Comparison of ENCODE assay signal across 8 cellular contexts in the genomic region with DNA sequence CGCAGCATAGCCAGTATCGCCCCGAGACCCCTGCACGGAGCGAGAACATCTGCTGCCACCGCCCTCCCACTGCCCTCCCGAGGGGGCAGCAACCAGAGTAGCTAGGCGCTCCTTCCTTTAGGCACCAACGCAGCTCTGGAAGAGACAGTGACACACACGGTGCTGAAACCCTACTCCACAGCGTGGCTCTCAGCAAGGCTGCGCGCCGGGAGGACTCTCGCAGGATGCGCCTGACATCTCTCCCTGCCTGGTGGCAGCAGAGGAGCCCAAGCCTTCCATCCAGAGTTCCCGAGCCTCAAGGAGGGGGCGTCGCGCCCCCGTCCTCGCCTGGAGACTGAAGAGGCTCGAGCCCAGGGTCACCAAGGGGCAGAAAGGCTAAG. TPM values are rescaled to one million over a fixed set of nuclear protein-coding genes. Genes with fewer than 3 reads are reported as not detected.
DNase-seq lines count a peak whose midpoint lies in the region; ATAC-seq and TF ChIP-seq lines count a peak whose summit lies in the region.

No MANE protein-coding gene starts in this region.

- TF ChIP-seq EP300 in sigmoid colon (IDR thresholded peaks at IDR 0.05): no peak

- H3K27ac ChIP-seq in sigmoid colon: peak overlapping the region in 3 of 4 donors; percentile 56 to 66 (median 59)

- peaks cover 0 to 45% (median 38%) of the 10 kb centered on the region in 4 donors for H3K4me1 ChIP-seq in sigmoid colon

- H3K4me1 Mint-ChIP-seq in T-helper 17 cell (peaks cover 44% of the 10 kb centered on the region), glutamatergic neuron (ENCODE audit: low read depth, unreplicated experiment) (peaks cover 33% of the 10 kb centered on the region)

- no peaks in the 10 kb centered on the region for H3K27me3 Mint-ChIP-seq in T-helper 17 cell
- H3K27me3 Mint-ChIP-seq in glutamatergic neuron (ENCODE audit: unreplicated experiment): peaks cover 7% of the 10 kb centered on the region

- H3K27ac Mint-ChIP-seq in T-helper 17 cell (no peak overlapping the region), glutamatergic neuron (ENCODE audit: unreplicated experiment) (peak overlapping the region; percentile 55)

- WGBS in sigmoid colon, 2 donors: 74 to 75% methylated on average over 23 of the region's 23 CpGs

- H3K36me3 Mint-ChIP-seq in T-helper 17 cell (ENCODE audit: low read depth) (no peaks in the 10 kb centered on the region), glutamatergic neuron (ENCODE audit: unreplicated experiment) (no peaks in the 10 kb centered on the region)

- no peaks in the 10 kb centered on the region for H3K27me3 ChIP-seq in sigmoid colon

- H3K9me3 ChIP-seq in T-helper 17 cell (ENCODE audit: control insufficient read depth, low read length, poor library complexity, severe bottlenecking) (no peaks in the 10 kb centered on the region), sigmoid colon (no peaks in the 10 kb centered on the region)

- H3K36me3 ChIP-seq in sigmoid colon: no peaks in the 10 kb centered on the region

- DNase-seq in HFF-Myc (ENCODE audit: extremely low read depth, low read depth): no peak
- no peak for DNase-seq in T-helper 17 cell
- DNase-seq in glutamatergic neuron: peak; percentile 68
- DNase-seq in sigmoid colon: no peak
- DNase-seq in stimulated activated CD4-positive, alpha-beta T cell treated with anti-CD3 and anti-CD28 coated beads, Interleukin-4, amount 100 ng/mL, for 24 hours: no peak
- DNase-seq in KBM-7: no peak
- DNase-seq in NOMO-1 treated with dmso at 0.1 percent for 144 hours (lab: John Stamatoyannopoulos, UW; ENCODE audit: unreplicated experiment): no peak

- TF ChIP-seq CTCF in HFF-Myc (IDR thresholded peaks at IDR 0.05; ENCODE audit: low read depth, low read length, missing control alignments) (no peak), glutamatergic neuron (IDR thresholded peaks at IDR 0.05; ENCODE audit: partially characterized antibody, unreplicated experiment) (no peak), sigmoid colon (IDR thresholded peaks at IDR 0.05) (no peak)

- peaks cover 17% of the 10 kb centered on the region for H3K9me3 Mint-ChIP-seq in glutamatergic neuron (ENCODE audit: unreplicated experiment)

- ATAC-seq in T-helper 17 cell (no peak), HG03354 (IDR thresholded peaks at IDR 0.05; ENCODE audit: poor library complexity, severe bottlenecking, unreplicated experiment) (no peak)

- in situ Hi-C loops in KBM-7 (cut with MboI; ENCODE audit: low pct_unique_long_range_greater_than_20kb, low sequenced_read_pairs): no loop called here

- H3K4me3 ChIP-seq in HFF-Myc (replicated peaks; ENCODE audit: low read depth, low read length) (peak overlapping the region; percentile 49), sigmoid colon (peak overlapping the region; percentile 17 to 52 (median 44))

- intact Hi-C loops in sigmoid colon (cut with DNase I): loop anchor here (2.0 kb wide), 1 partner anchor 37 kb away; no protein-coding TSS in a partner anchor

- H3K4me3 Mint-ChIP-seq in T-helper 17 cell (peak overlapping the region; percentile 77), glutamatergic neuron (ENCODE audit: unreplicated experiment) (peak overlapping the region; percentile 74)

- TF ChIP-seq POLR2A in sigmoid colon (IDR thresholded peaks at IDR 0.05): no peak

RNA-seq across cellular contexts. Expression of a gene that starts 2.1 kb away (rescaled TPM):
- 10 to 100 TPM; 17.8 to 19.5 TPM for total RNA-seq in T-helper 17 cell
- 20.0 TPM for total RNA-seq in glutamatergic neuron (ENCODE audit: unreplicated experiment)
- 10 to 100 TPM in 2 of 4 donors, 1 to 10 TPM in 2; 8.0 to 13.3 (median 10.9) TPM for total RNA-seq in sigmoid colon
- 10 to 100 TPM in 1 of 3 donors, 1 to 10 TPM in 2; 3.6 to 10.3 (median 6.5) TPM for polyA plus RNA-seq in sigmoid colon

RNA-seq across cellular contexts. Expression of a gene that starts 58.7 kb away (rescaled TPM):
- total RNA-seq in T-helper 17 cell (10 to 100 TPM; 32.3 to 34.1 TPM), glutamatergic neuron (ENCODE audit: unreplicated experiment) (73.6 TPM), sigmoid colon (10 to 100 TPM; 20.8 to 28.5 (median 23.6) TPM)
- polyA plus RNA-seq in sigmoid colon: 10 to 100 TPM; 16.9 to 25.8 (median 21.6) TPM
